1 cellular context compared by ENCODE assay signal in the genomic region with DNA sequence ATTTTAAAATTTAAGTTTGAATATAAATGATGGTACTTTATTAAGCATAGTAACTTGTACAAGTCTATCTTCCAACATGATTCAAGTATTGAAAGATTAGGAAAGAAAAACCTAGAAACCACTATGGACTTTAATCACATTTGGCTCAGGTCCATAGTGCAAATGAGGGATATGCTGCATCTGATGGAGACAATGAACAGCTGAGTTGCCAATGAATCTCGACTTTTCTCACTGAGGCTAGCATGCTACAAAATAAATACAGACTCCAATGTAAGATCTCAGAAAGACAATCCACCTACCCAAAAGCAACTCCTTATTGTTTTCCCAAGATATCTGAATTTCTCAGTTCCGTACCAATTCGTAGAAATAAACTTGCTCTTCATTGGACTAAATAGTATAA.
TF ChIP-seq lines count a peak whose summit lies in the region.

No MANE protein-coding gene starts in this region.

TF ChIP-seq in GM23338, 12 proteins besides CTCF, POLR2A, EP300 and RAD21 (continued from another document):
- TF ChIP-seq, protein P1, sequence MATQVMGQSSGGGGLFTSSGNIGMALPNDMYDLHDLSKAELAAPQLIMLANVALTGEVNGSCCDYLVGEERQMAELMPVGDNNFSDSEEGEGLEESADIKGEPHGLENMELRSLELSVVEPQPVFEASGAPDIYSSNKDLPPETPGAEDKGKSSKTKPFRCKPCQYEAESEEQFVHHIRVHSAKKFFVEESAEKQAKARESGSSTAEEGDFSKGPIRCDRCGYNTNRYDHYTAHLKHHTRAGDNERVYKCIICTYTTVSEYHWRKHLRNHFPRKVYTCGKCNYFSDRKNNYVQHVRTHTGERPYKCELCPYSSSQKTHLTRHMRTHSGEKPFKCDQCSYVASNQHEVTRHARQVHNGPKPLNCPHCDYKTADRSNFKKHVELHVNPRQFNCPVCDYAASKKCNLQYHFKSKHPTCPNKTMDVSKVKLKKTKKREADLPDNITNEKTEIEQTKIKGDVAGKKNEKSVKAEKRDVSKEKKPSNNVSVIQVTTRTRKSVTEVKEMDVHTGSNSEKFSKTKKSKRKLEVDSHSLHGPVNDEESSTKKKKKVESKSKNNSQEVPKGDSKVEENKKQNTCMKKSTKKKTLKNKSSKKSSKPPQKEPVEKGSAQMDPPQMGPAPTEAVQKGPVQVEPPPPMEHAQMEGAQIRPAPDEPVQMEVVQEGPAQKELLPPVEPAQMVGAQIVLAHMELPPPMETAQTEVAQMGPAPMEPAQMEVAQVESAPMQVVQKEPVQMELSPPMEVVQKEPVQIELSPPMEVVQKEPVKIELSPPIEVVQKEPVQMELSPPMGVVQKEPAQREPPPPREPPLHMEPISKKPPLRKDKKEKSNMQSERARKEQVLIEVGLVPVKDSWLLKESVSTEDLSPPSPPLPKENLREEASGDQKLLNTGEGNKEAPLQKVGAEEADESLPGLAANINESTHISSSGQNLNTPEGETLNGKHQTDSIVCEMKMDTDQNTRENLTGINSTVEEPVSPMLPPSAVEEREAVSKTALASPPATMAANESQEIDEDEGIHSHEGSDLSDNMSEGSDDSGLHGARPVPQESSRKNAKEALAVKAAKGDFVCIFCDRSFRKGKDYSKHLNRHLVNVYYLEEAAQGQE (IDR thresholded peaks at IDR 0.05; ENCODE audit: unreplicated experiment) = no peak
- TF ChIP-seq STAT1 (IDR thresholded peaks at IDR 0.05; ENCODE audit: unreplicated experiment) = no peak
- no peak for TF ChIP-seq ZNF114 (CRISPR knock-in tag; IDR thresholded peaks at IDR 0.05)
- TF ChIP-seq POLR2AphosphoS5 (IDR thresholded peaks at IDR 0.05; ENCODE audit: low read depth) = no peak
- TF ChIP-seq, protein P2, sequence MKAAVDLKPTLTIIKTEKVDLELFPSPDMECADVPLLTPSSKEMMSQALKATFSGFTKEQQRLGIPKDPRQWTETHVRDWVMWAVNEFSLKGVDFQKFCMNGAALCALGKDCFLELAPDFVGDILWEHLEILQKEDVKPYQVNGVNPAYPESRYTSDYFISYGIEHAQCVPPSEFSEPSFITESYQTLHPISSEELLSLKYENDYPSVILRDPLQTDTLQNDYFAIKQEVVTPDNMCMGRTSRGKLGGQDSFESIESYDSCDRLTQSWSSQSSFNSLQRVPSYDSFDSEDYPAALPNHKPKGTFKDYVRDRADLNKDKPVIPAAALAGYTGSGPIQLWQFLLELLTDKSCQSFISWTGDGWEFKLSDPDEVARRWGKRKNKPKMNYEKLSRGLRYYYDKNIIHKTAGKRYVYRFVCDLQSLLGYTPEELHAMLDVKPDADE (IDR thresholded peaks at IDR 0.05) = no peak
